Comparison of ENCODE assay signal across 20 cellular contexts in genomic region chr9:38000332-38000731, GRCh38.
DNase-seq lines count a peak whose midpoint lies in the region; ATAC-seq, FAIRE-seq and TF ChIP-seq lines count a peak whose summit lies in the region.
"Had no signal": no experiment of that assay in that cellular context is flagged by ENCODE, and none has a peak within 500 bp of the region (broad histone marks: within the 10 kb centered on the region; RNA-seq: fewer than 3 reads in every experiment).

No MANE protein-coding gene starts in this region.

- TF ChIP-seq POLR2A in A549 (IDR thresholded peaks at IDR 0.05; ENCODE audit: low read length) = no peak
- no peak for TF ChIP-seq POLR2A in K562 (conservative IDR thresholded peaks at IDR 0.05)

- no peaks in the 10 kb centered on the region for H3K79me2 ChIP-seq in K562 (ENCODE audit: control insufficient read depth, insufficient read depth, low read length)

- H3K9me3 ChIP-seq in A549 (no peaks in the 10 kb centered on the region), K562 (replicated peaks; ENCODE audit: control insufficient read depth, insufficient read depth, low read depth, low read length) (no peaks in the 10 kb centered on the region)
- H3K9me3 ChIP-seq: ovary, tibial nerve had no signal

- peaks cover 34% of the 10 kb centered on the region for H3K4me1 ChIP-seq in A549
- H3K4me1 ChIP-seq in K562 (replicated peaks in 1 of 2; ENCODE audit: control insufficient read depth in 2 of 2, insufficient read depth in 2 of 2, low read length in 2 of 2) = peaks cover 12 to 20% of the 10 kb centered on the region in 2 experiments; a peak in 4 of 5 replicates

- intact Hi-C loops in K562 (cut with micrococcal nuclease) (no loop called here), Right ventricle myocardium superior (cut with DNase I) (no loop called here), left ventricle myocardium superior (cut with micrococcal nuclease) (no loop called here)

- H3K4me3 Mint-ChIP-seq in activated CD8-positive, alpha-beta T cell treated with anti-CD3 and anti-CD28 coated beads, Interleukin-2, amount 10 ng/mL, durations not matched to agents 7 days and 5 days = no peak overlapping the region
- H3K4me3 Mint-ChIP-seq: activated CD8-positive, alpha-beta T cell treated with anti-CD3 and anti-CD28 coated beads for 36 hours; activated T-helper 1 cell treated with anti-CD3 and anti-CD28 coated beads, Interleukin-12 subunit alpha, Interleukin-12 subunit beta, Interleukin-2, Interleukin-4 antibody, amounts not matched to agents 30 ng/mL and 10 ng/mL and 1 ng/mL, durations not matched to agents 14 hours and 24 hours and 36 hours had no signal

- H3K9me1 ChIP-seq in K562 (ENCODE audit: control insufficient read depth, insufficient read depth, low read length) = no peaks in the 10 kb centered on the region

- TF ChIP-seq CTCF in A549 (IDR thresholded peaks at IDR 0.05) (no peak), K562 (IDR thresholded peaks at IDR 0.05 in 2 of 3, conservative IDR thresholded peaks at IDR 0.05 in 1 of 3; ENCODE audit: insufficient read depth in 2 of 3, low read depth in 1 of 3, low read length in 3 of 3) (peak; percentile 51 to 54 (median 52)), kidney epithelial cell (IDR thresholded peaks at IDR 0.05; ENCODE audit: insufficient read depth, low read length, poor library complexity, severe bottlenecking) (peak; percentile 10)

- peaks cover 44% of the 10 kb centered on the region for H3K4me1 Mint-ChIP-seq in activated CD8-positive, alpha-beta T cell treated with anti-CD3 and anti-CD28 coated beads, Interleukin-2, amount 10 ng/mL, durations not matched to agents 7 days and 5 days (ENCODE audit: low read depth)

- no peak overlapping the region for H3K9ac ChIP-seq in K562 (ENCODE audit: insufficient read depth in 1 of 2, low read depth in 2 of 2, low read length in 2 of 2)

- H3K27ac Mint-ChIP-seq in activated CD8-positive, alpha-beta T cell treated with anti-CD3 and anti-CD28 coated beads, Interleukin-2, amount 10 ng/mL, durations not matched to agents 7 days and 5 days = no peak overlapping the region
- H3K27ac Mint-ChIP-seq: activated CD8-positive, alpha-beta T cell treated with anti-CD3 and anti-CD28 coated beads for 36 hours had no signal

- ATAC-seq in A549 (peak in 1 of 2 experiments; percentile 48; a peak in 2 of 6 replicates), K562 (peak; percentile 81), Right ventricle myocardium superior (ENCODE audit: poor library complexity) (no peak), left ventricle myocardium superior (no peak)
- ATAC-seq in activated CD8-positive, alpha-beta T cell treated with anti-CD3 and anti-CD28 coated beads, Interleukin-2, amount 10 ng/mL, durations not matched to agents 7 days and 5 days = no peak
- ATAC-seq: activated CD8-positive, alpha-beta T cell treated with anti-CD3 and anti-CD28 coated beads for 36 hours had no signal

- POLR2A ChIA-PET in A549 (lab: Yijun Ruan, JAX) = no interaction called here
- POLR2A ChIA-PET in K562 (lab: Yijun Ruan, JAX) = no interaction called here
- POLR2A ChIA-PET in activated CD8-positive, alpha-beta T cell treated with anti-CD3 and anti-CD28 coated beads, Interleukin-2, amount 10 ng/mL, durations not matched to agents 7 days and 5 days (lab: Charles Lee) = no interaction called here

- peak overlapping the region; percentile 28 to 71; a peak in 4 of 6 replicates for H3K27ac ChIP-seq in A549
- H3K27ac ChIP-seq in K562 (ENCODE audit: extremely low read depth, low read depth, low read length) = no peak overlapping the region
- H3K27ac ChIP-seq: ovary, tibial nerve had no signal

- H3K4me3 ChIP-seq in A549 = no peak overlapping the region
- no peak overlapping the region for H3K4me3 ChIP-seq in K562
- H3K4me3 ChIP-seq in kidney epithelial cell (ENCODE audit: low read depth, low read length) = no peak overlapping the region
- H3K4me3 ChIP-seq: ovary, tibial nerve had no signal

- no TSS peak for BruUV-seq in K562 (replicated peaks; lab: Mats Ljungman, UMichigan)

- peak overlapping the region; percentile 40 for H3K4me2 ChIP-seq in A549
- H3K4me2 ChIP-seq in K562 (ENCODE audit: insufficient read depth, low read length) = no peak overlapping the region

- no peak for FAIRE-seq in A549 (lab: Jason Lieb, UNC)
- FAIRE-seq in K562 (lab: Jason Lieb, UNC) = no peak
- FAIRE-seq: colon had no signal

- CTCF ChIA-PET in A549 (lab: Yijun Ruan, JAX) = interaction anchor here (0.9 to 1.6 kb wide), 9 partner anchors 17 to 87 kb away, joined by 3 to 7 read pairs (median 4); partner anchors contain the start of gene SHB
- CTCF ChIA-PET in K562 (lab: Yijun Ruan, JAX; ENCODE audit: low intra/inter-chr PET ratio) = no interaction called here
- CTCF ChIA-PET in activated CD8-positive, alpha-beta T cell treated with anti-CD3 and anti-CD28 coated beads, Interleukin-2, amount 10 ng/mL, durations not matched to agents 7 days and 5 days (lab: Charles Lee) = no interaction called here

- no peaks in the 10 kb centered on the region for H3K27me3 Mint-ChIP-seq in activated CD8-positive, alpha-beta T cell treated with anti-CD3 and anti-CD28 coated beads, Interleukin-2, amount 10 ng/mL, durations not matched to agents 7 days and 5 days (ENCODE audit: low read depth)
- H3K27me3 Mint-ChIP-seq: activated CD8-positive, alpha-beta T cell treated with anti-CD3 and anti-CD28 coated beads for 36 hours had no signal

- DNase-seq in A549 (ENCODE audit: low read depth in 1 of 2, low spot score in 1 of 2) = no peak
- DNase-seq in K562 (ENCODE audit: extremely low read depth in 1 of 4, low spot score in 3 of 4) = peak in 3 of 4 experiments; percentile 49 to 62 (median 62)
- no peak for DNase-seq in kidney epithelial cell (ENCODE audit: low read depth)
- no peak for DNase-seq in HK-2 (ENCODE audit: unreplicated experiment)
- DNase-seq in activated CD8-positive, alpha-beta T cell treated with anti-CD3 and anti-CD28 coated beads, Interleukin-2, amount 10 ng/mL, durations not matched to agents 7 days and 5 days = no peak
- DNase-seq in Right ventricle myocardium superior = no peak
- no peak for DNase-seq in left ventricle myocardium superior
- DNase-seq: activated CD8-positive, alpha-beta T cell treated with anti-CD3 and anti-CD28 coated beads for 36 hours; GDM1; KG1; midbrain; NCI-H146; NCI-H510A; OCI-M1; ovary; SW 1271 had no signal

- H3K36me3 ChIP-seq in K562 (ENCODE audit: control insufficient read depth, insufficient read depth, low read length) (no peaks in the 10 kb centered on the region), kidney epithelial cell (ENCODE audit: control insufficient read depth, insufficient read depth, low read length) (peaks cover 2% of the 10 kb centered on the region)
- H3K36me3 ChIP-seq: ovary, tibial nerve had no signal

- H3K36me3 Mint-ChIP-seq in activated CD8-positive, alpha-beta T cell treated with anti-CD3 and anti-CD28 coated beads, Interleukin-2, amount 10 ng/mL, durations not matched to agents 7 days and 5 days (ENCODE audit: low read depth) = no peaks in the 10 kb centered on the region

- TF ChIP-seq RAD21 in A549 (conservative IDR thresholded peaks at IDR 0.05 in 1 of 2, IDR thresholded peaks at IDR 0.05 in 1 of 2) (no peak), Ishikawa (IDR thresholded peaks at IDR 0.05; ENCODE audit: low read depth) (peak; percentile 8; the same call in 1 of the 2 replicates), K562 (CRISPR knock-in tag; conservative IDR thresholded peaks at IDR 0.05 in 1 of 2, IDR thresholded peaks at IDR 0.05 in 1 of 2) (peak in 1 of 2 experiments; percentile 40; a peak in 1 of 4 replicates)

- peaks cover 19% of the 10 kb centered on the region; the same call in 1 of the 2 replicates for H4K20me1 ChIP-seq in K562 (replicated peaks; ENCODE audit: control insufficient read depth, insufficient read depth, low read length)

- H3K27me3 ChIP-seq in K562 (ENCODE audit: control insufficient read depth in 2 of 2, insufficient read depth in 2 of 2, low read length in 2 of 2) (no peaks in the 10 kb centered on the region), kidney epithelial cell (ENCODE audit: control insufficient read depth, insufficient read depth, low read length) (no peaks in the 10 kb centered on the region)
- H3K27me3 ChIP-seq: ovary, tibial nerve had no signal

- no peak for TF ChIP-seq EP300 in A549 (IDR thresholded peaks at IDR 0.05)
- TF ChIP-seq EP300 in Ishikawa (IDR thresholded peaks at IDR 0.05; ENCODE audit: borderline replicate concordance) = no peak
- no peak for TF ChIP-seq EP300 in K562 (IDR thresholded peaks at IDR 0.05; ENCODE audit: low read length)

- no peak overlapping the region for H2AFZ ChIP-seq in K562 (ENCODE audit: low read depth, low read length)

- WGBS in A549 (ENCODE audit: missing lambda C conversion rate) = 94% methylated on average over 5 of the region's 9 CpGs
- 66% methylated on average over 9 of the region's 9 CpGs for WGBS in K562 (ENCODE audit: insufficient coverage, low coverage, missing lambda C conversion rate)

- in situ Hi-C loops in K562 (cut with MboI) = no loop called here

- no peaks in the 10 kb centered on the region for H3K9me3 Mint-ChIP-seq in activated CD8-positive, alpha-beta T cell treated with anti-CD3 and anti-CD28 coated beads, Interleukin-2, amount 10 ng/mL, durations not matched to agents 7 days and 5 days (ENCODE audit: insufficient read depth)
- H3K9me3 Mint-ChIP-seq: activated CD8-positive, alpha-beta T cell treated with anti-CD3 and anti-CD28 coated beads for 36 hours; activated T-helper 1 cell treated with anti-CD3 and anti-CD28 coated beads, Interleukin-12 subunit alpha, Interleukin-12 subunit beta, Interleukin-2, Interleukin-4 antibody, amounts not matched to agents 30 ng/mL and 10 ng/mL and 1 ng/mL, durations not matched to agents 14 hours and 24 hours and 36 hours had no signal

TF ChIP-seq in A549, 52 proteins besides CTCF, POLR2A, EP300 and RAD21 (continues in another document):
- TF ChIP-seq RNF2 (IDR thresholded peaks at IDR 0.05; ENCODE audit: borderline replicate concordance, low read depth) (no peak), ZSCAN20 (CRISPR knock-in tag; IDR thresholded peaks at IDR 0.05) (no peak), MAX (IDR thresholded peaks at IDR 0.05) (no peak)

TF ChIP-seq in Ishikawa, 13 proteins besides CTCF, POLR2A, EP300 and RAD21 (continues in another document):
- no peak for TF ChIP-seq TEAD4 (IDR thresholded peaks at IDR 0.05)
- TF ChIP-seq CEBPB (IDR thresholded peaks at IDR 0.05) = no peak

TF ChIP-seq in K562, 482 proteins besides CTCF, POLR2A, EP300 and RAD21 (continues in another document):
- TF ChIP-seq SMC3 (conservative IDR thresholded peaks at IDR 0.05; ENCODE audit: insufficient read depth, low read depth, low read length) = 0 out of 2 replicates have a peak, but pooled peaks have one; percentile 12
- peak in 1 of 2 experiments; percentile 19; a peak in 1 of 4 replicates for TF ChIP-seq RCOR1 (IDR thresholded peaks at IDR 0.05; ENCODE audit: borderline replicate concordance in 1 of 2, low read depth in 2 of 2, low read length in 2 of 2)
- no peak for TF ChIP-seq RNF2 (IDR thresholded peaks at IDR 0.05)

Comparison
In these comparisons a context has a peak if more than half of its experiments do, and no peak if none do; other contexts are left out.
1. DNase-seq: peak in K562 (3 of 4); none in A549 (0 of 2), kidney epithelial cell (single experiment), HK-2 (single experiment), activated CD8-positive, alpha-beta T cell treated with anti-CD3 and anti-CD28 coated beads, Interleukin-2, amount 10 ng/mL, durations not matched to agents 7 days and 5 days (single experiment), Right ventricle myocardium superior (single experiment) and left ventricle myocardium superior (single experiment).
2. Of the 35 proteins assayed by ChIP-seq in both K562 and A549: peak only in K562: CTCF and SMC3; only in A549: none; in both: none; in neither: 31; mixed calls (peak in some experiments, not most) for 2.